In the genomic region with DNA sequence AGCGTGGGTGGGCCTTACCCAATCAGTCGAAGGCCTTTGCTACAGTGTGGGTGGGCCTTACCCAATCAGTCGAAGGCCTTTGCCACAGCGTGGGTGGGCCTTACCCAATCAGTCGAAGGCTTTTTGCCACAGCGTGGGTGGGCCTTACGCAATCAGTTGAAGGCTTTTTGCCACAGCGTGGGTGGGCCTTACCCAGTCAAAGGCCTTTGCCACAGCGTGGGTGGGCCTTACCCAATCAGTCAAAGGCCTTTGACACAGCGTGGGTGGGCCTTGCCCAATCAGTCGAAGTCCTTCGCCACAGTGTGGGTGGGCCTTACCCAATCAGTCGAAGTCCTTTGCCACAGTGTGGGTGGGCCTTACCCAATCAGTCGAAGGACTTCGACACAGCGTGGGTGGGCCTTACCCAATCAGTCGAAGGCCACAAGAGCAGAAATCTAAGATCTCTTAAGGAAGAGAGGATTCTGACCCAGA, we compare ENCODE assay signal across 1 cellular context.
TF ChIP-seq lines count a peak whose summit lies in the region.

No MANE protein-coding gene starts in this region.

TF ChIP-seq in GM23338, 12 proteins besides CTCF, POLR2A, EP300 and RAD21 (continued from another document):
- TF ChIP-seq CREB1 (CRISPR knock-in tag; IDR thresholded peaks at IDR 0.05; ENCODE audit: low read depth) (no peak), ZNF114 (CRISPR knock-in tag; IDR thresholded peaks at IDR 0.05) (no peak), ZNF331 (CRISPR knock-in tag; IDR thresholded peaks at IDR 0.05; ENCODE audit: low read depth) (no peak), NANOG (IDR thresholded peaks at IDR 0.05; ENCODE audit: borderline replicate concordance) (no peak), EZH2phosphoT487 (IDR thresholded peaks at IDR 0.05; ENCODE audit: unreplicated experiment) (no peak), EZH2 (IDR thresholded peaks at IDR 0.05; ENCODE audit: low read depth, unreplicated experiment) (no peak), POLR2AphosphoS5 (IDR thresholded peaks at IDR 0.05; ENCODE audit: low read depth) (no peak), JUNB (IDR thresholded peaks at IDR 0.05; ENCODE audit: unreplicated experiment) (no peak)
- TF ChIP-seq, protein P1, sequence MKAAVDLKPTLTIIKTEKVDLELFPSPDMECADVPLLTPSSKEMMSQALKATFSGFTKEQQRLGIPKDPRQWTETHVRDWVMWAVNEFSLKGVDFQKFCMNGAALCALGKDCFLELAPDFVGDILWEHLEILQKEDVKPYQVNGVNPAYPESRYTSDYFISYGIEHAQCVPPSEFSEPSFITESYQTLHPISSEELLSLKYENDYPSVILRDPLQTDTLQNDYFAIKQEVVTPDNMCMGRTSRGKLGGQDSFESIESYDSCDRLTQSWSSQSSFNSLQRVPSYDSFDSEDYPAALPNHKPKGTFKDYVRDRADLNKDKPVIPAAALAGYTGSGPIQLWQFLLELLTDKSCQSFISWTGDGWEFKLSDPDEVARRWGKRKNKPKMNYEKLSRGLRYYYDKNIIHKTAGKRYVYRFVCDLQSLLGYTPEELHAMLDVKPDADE (IDR thresholded peaks at IDR 0.05): no peak
- TF ChIP-seq, protein P2, sequence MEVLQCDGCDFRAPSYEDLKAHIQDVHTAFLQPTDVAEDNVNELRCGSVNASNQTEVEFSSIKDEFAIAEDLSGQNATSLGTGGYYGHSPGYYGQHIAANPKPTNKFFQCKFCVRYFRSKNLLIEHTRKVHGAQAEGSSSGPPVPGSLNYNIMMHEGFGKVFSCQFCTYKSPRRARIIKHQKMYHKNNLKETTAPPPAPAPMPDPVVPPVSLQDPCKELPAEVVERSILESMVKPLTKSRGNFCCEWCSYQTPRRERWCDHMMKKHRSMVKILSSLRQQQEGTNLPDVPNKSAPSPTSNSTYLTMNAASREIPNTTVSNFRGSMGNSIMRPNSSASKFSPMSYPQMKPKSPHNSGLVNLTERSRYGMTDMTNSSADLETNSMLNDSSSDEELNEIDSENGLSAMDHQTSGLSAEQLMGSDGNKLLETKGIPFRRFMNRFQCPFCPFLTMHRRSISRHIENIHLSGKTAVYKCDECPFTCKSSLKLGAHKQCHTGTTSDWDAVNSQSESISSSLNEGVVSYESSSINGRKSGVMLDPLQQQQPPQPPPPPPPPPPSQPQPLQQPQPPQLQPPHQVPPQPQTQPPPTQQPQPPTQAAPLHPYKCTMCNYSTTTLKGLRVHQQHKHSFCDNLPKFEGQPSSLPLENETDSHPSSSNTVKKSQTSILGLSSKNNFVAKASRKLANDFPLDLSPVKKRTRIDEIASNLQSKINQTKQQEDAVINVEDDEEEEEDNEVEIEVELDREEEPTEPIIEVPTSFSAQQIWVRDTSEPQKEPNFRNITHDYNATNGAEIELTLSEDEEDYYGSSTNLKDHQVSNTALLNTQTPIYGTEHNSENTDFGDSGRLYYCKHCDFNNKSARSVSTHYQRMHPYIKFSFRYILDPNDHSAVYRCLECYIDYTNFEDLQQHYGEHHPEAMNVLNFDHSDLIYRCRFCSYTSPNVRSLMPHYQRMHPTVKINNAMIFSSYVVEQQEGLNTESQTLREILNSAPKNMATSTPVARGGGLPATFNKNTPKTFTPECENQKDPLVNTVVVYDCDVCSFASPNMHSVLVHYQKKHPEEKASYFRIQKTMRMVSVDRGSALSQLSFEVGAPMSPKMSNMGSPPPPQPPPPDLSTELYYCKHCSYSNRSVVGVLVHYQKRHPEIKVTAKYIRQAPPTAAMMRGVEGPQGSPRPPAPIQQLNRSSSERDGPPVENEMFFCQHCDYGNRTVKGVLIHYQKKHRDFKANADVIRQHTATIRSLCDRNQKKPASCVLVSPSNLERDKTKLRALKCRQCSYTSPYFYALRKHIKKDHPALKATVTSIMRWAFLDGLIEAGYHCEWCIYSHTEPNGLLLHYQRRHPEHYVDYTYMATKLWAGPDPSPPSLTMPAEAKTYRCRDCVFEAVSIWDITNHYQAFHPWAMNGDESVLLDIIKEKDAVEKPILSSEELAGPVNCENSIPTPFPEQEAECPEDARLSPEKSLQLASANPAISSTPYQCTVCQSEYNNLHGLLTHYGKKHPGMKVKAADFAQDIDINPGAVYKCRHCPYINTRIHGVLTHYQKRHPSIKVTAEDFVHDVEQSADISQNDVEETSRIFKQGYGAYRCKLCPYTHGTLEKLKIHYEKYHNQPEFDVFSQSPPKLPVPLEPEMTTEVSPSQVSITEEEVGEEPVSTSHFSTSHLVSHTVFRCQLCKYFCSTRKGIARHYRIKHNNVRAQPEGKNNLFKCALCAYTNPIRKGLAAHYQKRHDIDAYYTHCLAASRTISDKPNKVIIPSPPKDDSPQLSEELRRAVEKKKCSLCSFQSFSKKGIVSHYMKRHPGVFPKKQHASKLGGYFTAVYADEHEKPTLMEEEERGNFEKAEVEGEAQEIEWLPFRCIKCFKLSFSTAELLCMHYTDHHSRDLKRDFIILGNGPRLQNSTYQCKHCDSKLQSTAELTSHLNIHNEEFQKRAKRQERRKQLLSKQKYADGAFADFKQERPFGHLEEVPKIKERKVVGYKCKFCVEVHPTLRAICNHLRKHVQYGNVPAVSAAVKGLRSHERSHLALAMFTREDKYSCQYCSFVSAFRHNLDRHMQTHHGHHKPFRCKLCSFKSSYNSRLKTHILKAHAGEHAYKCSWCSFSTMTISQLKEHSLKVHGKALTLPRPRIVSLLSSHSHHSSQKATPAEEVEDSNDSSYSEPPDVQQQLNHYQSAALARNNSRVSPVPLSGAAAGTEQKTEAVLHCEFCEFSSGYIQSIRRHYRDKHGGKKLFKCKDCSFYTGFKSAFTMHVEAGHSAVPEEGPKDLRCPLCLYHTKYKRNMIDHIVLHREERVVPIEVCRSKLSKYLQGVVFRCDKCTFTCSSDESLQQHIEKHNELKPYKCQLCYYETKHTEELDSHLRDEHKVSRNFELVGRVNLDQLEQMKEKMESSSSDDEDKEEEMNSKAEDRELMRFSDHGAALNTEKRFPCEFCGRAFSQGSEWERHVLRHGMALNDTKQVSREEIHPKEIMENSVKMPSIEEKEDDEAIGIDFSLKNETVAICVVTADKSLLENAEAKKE (CRISPR knock-in tag; IDR thresholded peaks at IDR 0.05): no peak
